Comparison of ENCODE assay signal across 8 cellular contexts in the genomic region with DNA sequence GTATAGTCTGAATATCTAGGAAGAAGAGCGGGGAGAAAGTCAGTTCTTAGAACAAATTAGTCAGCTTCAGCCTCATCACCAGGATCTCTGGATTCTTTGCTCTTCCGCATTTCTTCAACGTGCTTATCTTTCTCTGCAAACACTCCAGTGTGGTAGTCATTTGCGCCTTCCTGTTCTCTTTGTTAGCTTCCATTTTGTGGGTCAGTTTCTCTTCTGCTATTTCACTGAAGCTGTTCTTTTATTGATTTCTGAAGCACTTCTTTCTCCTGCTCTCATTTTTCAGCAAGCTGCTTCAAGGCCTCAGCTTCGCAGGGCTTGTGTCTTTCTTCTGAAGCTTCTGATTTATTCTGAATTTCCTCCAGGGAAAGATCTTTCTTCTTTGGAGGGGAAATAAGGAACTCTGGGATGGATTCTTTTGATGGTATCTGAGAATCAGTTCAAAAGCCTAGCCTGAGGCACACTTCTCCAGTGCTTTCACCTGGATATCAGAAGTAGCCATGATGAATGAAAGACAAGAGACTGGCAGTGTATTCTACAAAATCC. TPM values are rescaled to one million over a fixed set of nuclear protein-coding genes. Genes with fewer than 3 reads are reported as not detected.
A peak's percentile ranks its signal among the peaks of the same experiment; 100 is the strongest.
DNase-seq lines count a peak whose midpoint lies in the region; ATAC-seq and TF ChIP-seq lines count a peak whose summit lies in the region.

No MANE protein-coding gene starts in this region.

- TF ChIP-seq CTCF in Panc1 (IDR thresholded peaks at IDR 0.05) (no peak), liver (IDR thresholded peaks at IDR 0.05; ENCODE audit: low read depth, low read length, missing input control) (no peak), vagina (IDR thresholded peaks at IDR 0.05) (no peak)

- H3K27me3 ChIP-seq in Panc1 (ENCODE audit: control insufficient read depth, insufficient read depth, low read length) (no peaks in the 10 kb centered on the region), liver (ENCODE audit: control insufficient read depth in 4 of 4, insufficient read depth in 4 of 4, low read length in 3 of 4) (no peaks in the 10 kb centered on the region), vagina (no peaks in the 10 kb centered on the region)

- TF ChIP-seq POLR2A in vagina (IDR thresholded peaks at IDR 0.05) = no peak

- in situ Hi-C loops in Panc1 (cut with HindIII; ENCODE audit: low pct_unique_long_range_greater_than_20kb, low sequenced_read_pairs) = no loop called here

- CTCF ChIA-PET in Panc1 (lab: Charles Lee) = interaction anchor here (0.6 kb wide), 1 partner anchor 21 kb away, joined by 9 read pairs; no protein-coding TSS in a partner anchor

- peaks cover 7% of the 10 kb centered on the region; the same call in 1 of the 2 replicates for H3K4me1 ChIP-seq in Panc1 (ENCODE audit: control insufficient read depth, insufficient read depth, low read length)
- no peaks in the 10 kb centered on the region for H3K4me1 ChIP-seq in liver (ENCODE audit: control insufficient read depth in 4 of 4, insufficient read depth in 4 of 4, low read length in 3 of 4)
- H3K4me1 ChIP-seq in vagina = no peaks in the 10 kb centered on the region

- no TSS peak for BruUV-seq in Panc1 (replicated peaks; lab: Mats Ljungman, UMichigan)

- no peak overlapping the region for H3K9ac ChIP-seq in liver (ENCODE audit: low read depth in 1 of 2, low read length in 2 of 2)

- no peak for TF ChIP-seq RAD21 in liver (IDR thresholded peaks at IDR 0.05)

- no peaks in the 10 kb centered on the region for H3K36me3 ChIP-seq in Panc1 (ENCODE audit: control insufficient read depth, insufficient read depth, low read length)
- H3K36me3 ChIP-seq in liver (ENCODE audit: control insufficient read depth in 4 of 4, insufficient read depth in 3 of 4, low read depth in 1 of 4, low read length in 3 of 4) = no peaks in the 10 kb centered on the region
- peaks cover 0 to 9% of the 10 kb centered on the region in 2 donors for H3K36me3 ChIP-seq in vagina

- intact Hi-C loops in Panc1 (cut with micrococcal nuclease; ENCODE audit: unreplicated experiment) = no loop called here
- intact Hi-C loops in vagina (cut with DNase I) = no loop called here

- DNase-seq in Panc1 (ENCODE audit: low read depth, low spot score) (no peak), cerebellar nuclear complex (lab: John Stamatoyannopoulos, UW) (no peak), vagina (ENCODE audit: extremely low spot score in 2 of 2) (no peak)
- DNase-seq in activated CD4-positive, CD25-positive, alpha-beta regulatory T cell treated with anti-CD3 and anti-CD28 coated beads, Interleukin-2, amount 50 U/mL, for 72 hours = no peak
- DNase-seq in NK-92 treated with Interleukin-12 subunit alpha and Interleukin-12 subunit beta, amount 100 ng/mL, for 24 hours (lab: John Stamatoyannopoulos, UW) = no peak

- H3K4me3 ChIP-seq in Panc1 (ENCODE audit: low read depth in 2 of 2, low read length in 2 of 2) (peak overlapping the region in 1 of 2 experiments; percentile 3; a peak in 1 of 4 replicates), liver (ENCODE audit: low read depth in 1 of 3, low read length in 3 of 3) (no peak overlapping the region), vagina (no peak overlapping the region)

- ATAC-seq in GM18861 (IDR thresholded peaks at IDR 0.05; ENCODE audit: unreplicated experiment) = peak; percentile 66
- ATAC-seq in HG02840 (IDR thresholded peaks at IDR 0.05; ENCODE audit: low FRiP score, unreplicated experiment) = peak; percentile 75
- ATAC-seq in Panc1 = peak; percentile 80

- no peaks in the 10 kb centered on the region for H3K9me3 ChIP-seq in Panc1 (ENCODE audit: control insufficient read depth, insufficient read depth, low read depth, low read length)
- no peaks in the 10 kb centered on the region for H3K9me3 ChIP-seq in liver (ENCODE audit: control insufficient read depth in 4 of 4, low read length in 3 of 4)
- H3K9me3 ChIP-seq in vagina = no peaks in the 10 kb centered on the region

- POLR2A ChIA-PET in Panc1 (lab: Charles Lee) = interaction anchor here (0.7 kb wide), 1 partner anchor 13 kb away, joined by 3 read pairs; a partner anchor contains a TSS

- peak overlapping the region; percentile 74 for H3K27ac ChIP-seq in Panc1 (ENCODE audit: low read length)
- peak overlapping the region in 1 of 2 donors; percentile 38 for H3K27ac ChIP-seq in liver (ENCODE audit: low read depth in 1 of 2, low read length in 2 of 2)
- H3K27ac ChIP-seq in vagina = no peak overlapping the region

- 66% methylated on average over 5 of the region's 5 CpGs for WGBS in liver

TF ChIP-seq in liver, 16 proteins besides CTCF, POLR2A, EP300 and RAD21:
- peak; percentile 81 for TF ChIP-seq YY1 (IDR thresholded peaks at IDR 0.05)
- TF ChIP-seq, protein P1, sequence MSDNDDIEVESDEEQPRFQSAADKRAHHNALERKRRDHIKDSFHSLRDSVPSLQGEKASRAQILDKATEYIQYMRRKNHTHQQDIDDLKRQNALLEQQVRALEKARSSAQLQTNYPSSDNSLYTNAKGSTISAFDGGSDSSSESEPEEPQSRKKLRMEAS (IDR thresholded peaks at IDR 0.05) = peak; percentile 39
- TF ChIP-seq FOXA2 (IDR thresholded peaks at IDR 0.05) = no peak
TF ChIP-seq in liver: peak in this region for 2.

RNA-seq across cellular contexts. Expression of a gene that starts 13.5 kb away (rescaled TPM):
- total RNA-seq in Panc1 (2021; ENCODE audit: unreplicated experiment) = 16.4 TPM
- 11.0 TPM for polyA plus RNA-seq in Panc1 (2012; ENCODE audit: insufficient read length)
- 1 to 10 TPM; 4.9 to 5.2 TPM for total RNA-seq in liver
- polyA plus RNA-seq in liver = 1 to 10 TPM; 1.9 to 2.6 TPM
- total RNA-seq in vagina = 5.9 TPM

RNA-seq across cellular contexts. Expression of a gene that starts 55.9 kb away (rescaled TPM):
- total RNA-seq in Panc1 (2021; ENCODE audit: unreplicated experiment) (1.5 TPM), liver (1 to 10 TPM; 4.6 to 4.8 TPM), vagina (0.98 TPM)
- polyA plus RNA-seq in Panc1 (2012; ENCODE audit: insufficient read length) = 0.99 TPM
- polyA plus RNA-seq in liver = 1 to 10 TPM; 1.9 to 4.4 TPM
